ENCODE assay signal across 11 cellular contexts in genomic region chr4:139443661-139444060, GRCh38.
"Had no signal": no experiment of that assay in that cellular context is flagged by ENCODE, and none has a peak within 500 bp of the region (broad histone marks: within the 10 kb centered on the region; RNA-seq: fewer than 3 reads in every experiment).

No MANE protein-coding gene starts in this region.

- ATAC-seq: HCT116, HepG2 had no signal

- H3K27me3 Mint-ChIP-seq: IgD-negative memory B cell had no signal

- H3K27ac Mint-ChIP-seq: HFFc6 had no signal

- H3K27ac ChIP-seq: GM23248, HL-60 had no signal

- H3K9ac ChIP-seq: GM23248 had no signal

- H3K9me3 ChIP-seq: HAP-1 had no signal

- DNase-seq: GM23248, GOT3, H7, HFFc6, KG1 had no signal

- H3K36me3 ChIP-seq: HAP-1 had no signal

- H2AFZ ChIP-seq: GM23248 had no signal

- H3K4me3 Mint-ChIP-seq: HFFc6 had no signal

- H3K4me3 ChIP-seq: GM23248, HAP-1 had no signal

- FAIRE-seq: HepG2, HTR-8/SVneo had no signal

- H3K4me1 ChIP-seq: HAP-1 had no signal
